10 cellular contexts compared by ENCODE assay signal in genomic region chrX:1389181-1389992, GRCh38. TPM values are rescaled to one million over a fixed set of nuclear protein-coding genes. Genes with fewer than 3 reads are reported as not detected.
DNase-seq lines count a peak whose midpoint lies in the region; ATAC-seq and TF ChIP-seq lines count a peak whose summit lies in the region.
"Had no signal": no experiment of that assay in that cellular context is flagged by ENCODE, and none has a peak within 500 bp of the region (broad histone marks: within the 10 kb centered on the region; RNA-seq: fewer than 3 reads in every experiment).

No MANE protein-coding gene starts in this region.

- peak; percentile 3 for DNase-seq in activated CD4-positive, alpha-beta T cell treated with anti-CD3 and anti-CD28 coated beads, Interleukin-2, amount 10 ng/mL, durations not matched to agents 7 days and 5 days
- DNase-seq in activated CD4-positive, alpha-beta T cell treated with anti-CD3 and anti-CD28 coated beads for 4 hours, result no peak
- peak; percentile 39 for DNase-seq in activated CD8-positive, alpha-beta memory T cell treated with anti-CD3 and anti-CD28 coated beads, Interleukin-2, amount 10 ng/mL, durations not matched to agents 7 days and 5 days
- DNase-seq in immature natural killer cell, result no peak
- peak in 1 of 2 donors; percentile 50 for DNase-seq in stimulated activated effector memory CD8-positive, alpha-beta T cell treated with anti-CD3 and anti-CD28 coated beads, Interleukin-12 subunit alpha, Interleukin-12 subunit beta, amount 100 ng/mL, for 72 hours (ENCODE audit: low spot score in 2 of 2)
- no peak for DNase-seq in NCI-H2171 (lab: John Stamatoyannopoulos, UW)
- no peak for DNase-seq in GM20000 (ENCODE audit: low spot score)
- DNase-seq: NCI-H1105, SHP77 had no signal

- POLR2A ChIA-PET in activated CD4-positive, alpha-beta T cell treated with anti-CD3 and anti-CD28 coated beads, Interleukin-2, amount 10 ng/mL, durations not matched to agents 7 days and 5 days (lab: Charles Lee), result no interaction called here

- H3K4me1 Mint-ChIP-seq in activated CD4-positive, alpha-beta T cell treated with anti-CD3 and anti-CD28 coated beads, Interleukin-2, amount 10 ng/mL, durations not matched to agents 7 days and 5 days, result peaks cover 43% of the 10 kb centered on the region
- H3K4me1 Mint-ChIP-seq in activated CD8-positive, alpha-beta memory T cell treated with anti-CD3 and anti-CD28 coated beads, Interleukin-2, amount 10 ng/mL, durations not matched to agents 7 days and 5 days, result peaks cover 41% of the 10 kb centered on the region
- peaks cover 36 to 39% of the 10 kb centered on the region in 2 donors for H3K4me1 Mint-ChIP-seq in immature natural killer cell
- H3K4me1 Mint-ChIP-seq in stimulated activated effector memory CD8-positive, alpha-beta T cell treated with anti-CD3 and anti-CD28 coated beads, Interleukin-12 subunit alpha, Interleukin-12 subunit beta, amount 100 ng/mL, for 72 hours, result peaks cover 47% of the 10 kb centered on the region

- H3K27me3 Mint-ChIP-seq in activated CD4-positive, alpha-beta T cell treated with anti-CD3 and anti-CD28 coated beads, Interleukin-2, amount 10 ng/mL, durations not matched to agents 7 days and 5 days, result no peaks in the 10 kb centered on the region
- H3K27me3 Mint-ChIP-seq in activated CD8-positive, alpha-beta memory T cell treated with anti-CD3 and anti-CD28 coated beads, Interleukin-2, amount 10 ng/mL, durations not matched to agents 7 days and 5 days, result no peaks in the 10 kb centered on the region
- H3K27me3 Mint-ChIP-seq in immature natural killer cell (ENCODE audit: low read depth in 3 of 3), result peaks cover 13 to 23% (median 15%) of the 10 kb centered on the region in 3 donors

- H3K36me3 Mint-ChIP-seq in activated CD4-positive, alpha-beta T cell treated with anti-CD3 and anti-CD28 coated beads, Interleukin-2, amount 10 ng/mL, durations not matched to agents 7 days and 5 days (ENCODE audit: low read depth), result peaks cover 57% of the 10 kb centered on the region
- H3K36me3 Mint-ChIP-seq in activated CD8-positive, alpha-beta memory T cell treated with anti-CD3 and anti-CD28 coated beads, Interleukin-2, amount 10 ng/mL, durations not matched to agents 7 days and 5 days, result peaks cover 58% of the 10 kb centered on the region
- peaks cover 8 to 28% (median 18%) of the 10 kb centered on the region in 3 donors for H3K36me3 Mint-ChIP-seq in immature natural killer cell
- peaks cover 95% of the 10 kb centered on the region for H3K36me3 Mint-ChIP-seq in stimulated activated effector memory CD8-positive, alpha-beta T cell treated with anti-CD3 and anti-CD28 coated beads, Interleukin-12 subunit alpha, Interleukin-12 subunit beta, amount 100 ng/mL, for 72 hours

- CTCF ChIA-PET in activated CD4-positive, alpha-beta T cell treated with anti-CD3 and anti-CD28 coated beads, Interleukin-2, amount 10 ng/mL, durations not matched to agents 7 days and 5 days (lab: Charles Lee), result no interaction called here
- CTCF ChIA-PET in activated CD8-positive, alpha-beta memory T cell treated with anti-CD3 and anti-CD28 coated beads, Interleukin-2, amount 10 ng/mL, durations not matched to agents 7 days and 5 days (lab: Charles Lee), result no interaction called here

- no peaks in the 10 kb centered on the region for H3K9me3 Mint-ChIP-seq in activated CD4-positive, alpha-beta T cell treated with anti-CD3 and anti-CD28 coated beads, Interleukin-2, amount 10 ng/mL, durations not matched to agents 7 days and 5 days
- no peaks in the 10 kb centered on the region for H3K9me3 Mint-ChIP-seq in activated CD8-positive, alpha-beta memory T cell treated with anti-CD3 and anti-CD28 coated beads, Interleukin-2, amount 10 ng/mL, durations not matched to agents 7 days and 5 days (ENCODE audit: low read depth)
- H3K9me3 Mint-ChIP-seq in immature natural killer cell, result no peaks in the 10 kb centered on the region
- H3K9me3 Mint-ChIP-seq in stimulated activated effector memory CD8-positive, alpha-beta T cell treated with anti-CD3 and anti-CD28 coated beads, Interleukin-12 subunit alpha, Interleukin-12 subunit beta, amount 100 ng/mL, for 72 hours, result no peaks in the 10 kb centered on the region

- TF ChIP-seq CTCF in GM20000 (IDR thresholded peaks at IDR 0.05; ENCODE audit: extremely low read depth, missing control alignments), result no peak

- no peak for ATAC-seq in activated CD8-positive, alpha-beta memory T cell treated with anti-CD3 and anti-CD28 coated beads, Interleukin-2, amount 10 ng/mL, durations not matched to agents 7 days and 5 days
- no peak for ATAC-seq in stimulated activated effector memory CD8-positive, alpha-beta T cell treated with anti-CD3 and anti-CD28 coated beads, Interleukin-12 subunit alpha, Interleukin-12 subunit beta, amount 100 ng/mL, for 72 hours
- no peak for ATAC-seq in GM19397 (IDR thresholded peaks at IDR 0.05; ENCODE audit: unreplicated experiment)

- H3K27ac Mint-ChIP-seq in activated CD4-positive, alpha-beta T cell treated with anti-CD3 and anti-CD28 coated beads, Interleukin-2, amount 10 ng/mL, durations not matched to agents 7 days and 5 days, result no peak overlapping the region
- no peak overlapping the region for H3K27ac Mint-ChIP-seq in activated CD8-positive, alpha-beta memory T cell treated with anti-CD3 and anti-CD28 coated beads, Interleukin-2, amount 10 ng/mL, durations not matched to agents 7 days and 5 days
- no peak overlapping the region for H3K27ac Mint-ChIP-seq in immature natural killer cell
- H3K27ac Mint-ChIP-seq in stimulated activated effector memory CD8-positive, alpha-beta T cell treated with anti-CD3 and anti-CD28 coated beads, Interleukin-12 subunit alpha, Interleukin-12 subunit beta, amount 100 ng/mL, for 72 hours, result peak overlapping the region; percentile 83

- no peak overlapping the region for H3K4me3 Mint-ChIP-seq in activated CD4-positive, alpha-beta T cell treated with anti-CD3 and anti-CD28 coated beads, Interleukin-2, amount 10 ng/mL, durations not matched to agents 7 days and 5 days
- no peak overlapping the region for H3K4me3 Mint-ChIP-seq in activated CD8-positive, alpha-beta memory T cell treated with anti-CD3 and anti-CD28 coated beads, Interleukin-2, amount 10 ng/mL, durations not matched to agents 7 days and 5 days
- peak overlapping the region in 3 of 5 donors; percentile 43 to 64 (median 63) for H3K4me3 Mint-ChIP-seq in immature natural killer cell
- H3K4me3 Mint-ChIP-seq in stimulated activated effector memory CD8-positive, alpha-beta T cell treated with anti-CD3 and anti-CD28 coated beads, Interleukin-12 subunit alpha, Interleukin-12 subunit beta, amount 100 ng/mL, for 72 hours, result peak overlapping the region; percentile 97

RNA-seq across cellular contexts. Expression of gene SLC25A6, which starts 2.5 kb away (rescaled TPM):
- total RNA-seq in activated CD4-positive, alpha-beta T cell treated with anti-CD3 and anti-CD28 coated beads, Interleukin-2, amount 10 ng/mL, durations not matched to agents 7 days and 5 days, result 100 to 1,000 TPM; 259 to 261 TPM
- 100 to 1,000 TPM; 204 to 235 TPM for total RNA-seq in activated CD8-positive, alpha-beta memory T cell treated with anti-CD3 and anti-CD28 coated beads, Interleukin-2, amount 10 ng/mL, durations not matched to agents 7 days and 5 days
- polyA plus RNA-seq in immature natural killer cell, result 100 to 1,000 TPM; 330 to 354 (median 347) TPM

RNA-seq across cellular contexts. Expression of gene IL3RA, which starts 52.8 kb away (rescaled TPM):
- 1 to 10 TPM; 6.4 to 7.1 TPM for total RNA-seq in activated CD4-positive, alpha-beta T cell treated with anti-CD3 and anti-CD28 coated beads, Interleukin-2, amount 10 ng/mL, durations not matched to agents 7 days and 5 days
- total RNA-seq in activated CD8-positive, alpha-beta memory T cell treated with anti-CD3 and anti-CD28 coated beads, Interleukin-2, amount 10 ng/mL, durations not matched to agents 7 days and 5 days, result 1 to 10 TPM; 2.8 to 3.1 TPM
- polyA plus RNA-seq in immature natural killer cell, result 1 to 10 TPM in 2 of 3 donors, under 1 TPM in 1; 0.79 to 5.0 (median 1.5) TPM

Comparison
In these comparisons a context has a peak if more than half of its experiments do, and no peak if none do; other contexts are left out.
1. DNase-seq: peak in activated CD4-positive, alpha-beta T cell treated with anti-CD3 and anti-CD28 coated beads, Interleukin-2, amount 10 ng/mL, durations not matched to agents 7 days and 5 days (single experiment) and activated CD8-positive, alpha-beta memory T cell treated with anti-CD3 and anti-CD28 coated beads, Interleukin-2, amount 10 ng/mL, durations not matched to agents 7 days and 5 days (single experiment); none in activated CD4-positive, alpha-beta T cell treated with anti-CD3 and anti-CD28 coated beads for 4 hours (0 of 2), immature natural killer cell (0 of 3), NCI-H2171 (single experiment) and GM20000 (single experiment).
2. H3K4me3 Mint-ChIP-seq: peak in immature natural killer cell (3 of 5) and stimulated activated effector memory CD8-positive, alpha-beta T cell treated with anti-CD3 and anti-CD28 coated beads, Interleukin-12 subunit alpha, Interleukin-12 subunit beta, amount 100 ng/mL, for 72 hours (single experiment); none in activated CD4-positive, alpha-beta T cell treated with anti-CD3 and anti-CD28 coated beads, Interleukin-2, amount 10 ng/mL, durations not matched to agents 7 days and 5 days (single experiment) and activated CD8-positive, alpha-beta memory T cell treated with anti-CD3 and anti-CD28 coated beads, Interleukin-2, amount 10 ng/mL, durations not matched to agents 7 days and 5 days (single experiment).